ENCODE assay signal across 9 cellular contexts in genomic region chr15:68333775-68334470, GRCh38. TPM values are rescaled to one million over a fixed set of nuclear protein-coding genes. Genes with fewer than 3 reads are reported as not detected.
DNase-seq lines count a peak whose midpoint lies in the region; ATAC-seq and TF ChIP-seq lines count a peak whose summit lies in the region.
"Had no signal": no experiment of that assay in that cellular context is flagged by ENCODE, and none has a peak within 500 bp of the region (broad histone marks: within the 10 kb centered on the region; RNA-seq: fewer than 3 reads in every experiment).

No MANE protein-coding gene starts in this region.

- peaks cover 44% of the 10 kb centered on the region for H3K36me3 ChIP-seq in brain microvascular endothelial cell (replicated peaks)

- in situ Hi-C loops in brain microvascular endothelial cell (cut with HindIII; ENCODE audit: low pct_ligation_motif_present, low sequenced_read_pairs), result no loop called here

- peak overlapping the region; percentile 6 for H3K27ac ChIP-seq in brain microvascular endothelial cell
- peak overlapping the region; percentile 3 for H3K27ac ChIP-seq in layer of hippocampus (ENCODE audit: low read depth, low read length)

- DNase-seq in A172 (ENCODE audit: low spot score) (peak; percentile 54), LHCN-M2 (ENCODE audit: low read depth) (peak; percentile 64), brain microvascular endothelial cell (peak; percentile 71), T-helper 1 cell (no peak), GF-D8 (lab: John Stamatoyannopoulos, UW) (no peak)
- DNase-seq: hippocampal formation had no signal

- no peak for TF ChIP-seq CTCF in brain microvascular endothelial cell (IDR thresholded peaks at IDR 0.05; ENCODE audit: low read depth, low read length, missing control alignments)

- ATAC-seq in HG02623 (IDR thresholded peaks at IDR 0.05; ENCODE audit: unreplicated experiment), result no peak
- no peak for ATAC-seq in HG03025 (IDR thresholded peaks at IDR 0.05; ENCODE audit: low FRiP score, unreplicated experiment)

- H3K27me3 ChIP-seq in brain microvascular endothelial cell (replicated peaks) (no peaks in the 10 kb centered on the region), layer of hippocampus (ENCODE audit: control insufficient read depth, insufficient read depth, low read length) (no peaks in the 10 kb centered on the region)

- H3K4me3 ChIP-seq in brain microvascular endothelial cell (ENCODE audit: low read depth, low read length), result no peak overlapping the region

RNA-seq across cellular contexts. Expression of gene FEM1B, which starts 56.4 kb away (rescaled TPM):
- total RNA-seq in A172 (2014; rRNA removed; shearing (Covaris generic)), result 24.7 and 26.9 TPM in 2 replicates
- total RNA-seq in LHCN-M2 (2014; rRNA removed), result 28.0 and 32.2 TPM in 2 replicates
- polyA plus RNA-seq in LHCN-M2 (2012), result 8.9 TPM

Comparison
In these comparisons a context has a peak if more than half of its experiments do, and no peak if none do; other contexts are left out.
1. DNase-seq: peak in A172 (single experiment), LHCN-M2 (single experiment) and brain microvascular endothelial cell (single experiment); none in T-helper 1 cell (0 of 5) and GF-D8 (single experiment).